In the genomic region with DNA sequence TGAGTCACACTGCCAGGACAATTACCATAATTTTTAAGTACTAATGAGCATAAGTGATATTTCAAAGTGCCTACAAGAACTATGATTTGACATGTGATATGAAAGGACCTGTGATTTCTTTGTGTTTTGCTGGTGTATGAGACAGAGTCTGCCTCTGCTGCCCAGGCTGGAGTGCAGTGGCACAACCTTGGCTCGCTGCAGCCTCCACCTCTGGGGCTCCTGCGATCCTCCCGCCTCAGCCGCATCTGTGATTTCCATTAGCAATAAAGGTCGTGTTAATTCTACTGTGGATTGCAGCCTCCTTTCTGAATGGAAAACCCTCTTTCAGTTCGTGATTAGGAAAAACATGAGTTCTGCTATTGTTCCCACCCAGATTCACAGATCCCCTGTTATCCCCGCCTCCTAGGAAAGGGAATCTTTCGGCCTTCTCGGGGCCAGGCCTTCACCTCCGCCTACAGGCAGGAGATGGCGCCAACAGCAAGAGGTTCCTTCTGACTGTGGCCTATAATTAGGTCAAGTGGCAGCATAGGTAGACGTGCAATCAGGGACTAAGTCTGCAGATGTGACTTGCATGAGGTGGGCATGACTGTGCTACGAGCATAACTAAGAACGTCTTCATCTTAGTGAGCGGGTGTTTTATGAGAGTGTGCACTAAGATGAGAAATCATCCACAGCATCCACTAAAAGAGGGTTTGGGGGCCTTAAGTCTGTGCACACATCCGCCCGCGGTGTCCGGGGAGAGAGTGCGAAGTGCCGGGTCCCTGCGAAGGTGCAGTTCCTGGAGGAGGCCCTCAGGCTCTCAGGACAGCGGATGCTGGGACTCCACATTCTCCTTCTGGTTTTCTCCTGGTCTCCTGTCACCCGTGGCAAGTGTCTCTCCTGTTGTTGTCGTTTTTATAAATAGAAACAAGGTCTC, we compare ENCODE assay signal across 8 cellular contexts. TPM values are rescaled to one million over a fixed set of nuclear protein-coding genes. Genes with fewer than 3 reads are reported as not detected.
A peak's percentile ranks its signal among the peaks of the same experiment; 100 is the strongest.
DNase-seq lines count a peak whose midpoint lies in the region; ATAC-seq, FAIRE-seq and TF ChIP-seq lines count a peak whose summit lies in the region.

No MANE protein-coding gene starts in this region.

- H3K9me3 Mint-ChIP-seq in activated CD4-positive, alpha-beta T cell treated with anti-CD3 and anti-CD28 coated beads, Interleukin-2, amount 10 ng/mL, durations not matched to agents 24 days and 14 days: no peaks in the 10 kb centered on the region

- peak; percentile 81 for TF ChIP-seq CTCF in AG10803 (conservative IDR thresholded peaks at IDR 0.05; ENCODE audit: low read length)
- peak in 3 of 4 donors; percentile 44 to 64 (median 53) for TF ChIP-seq CTCF in pancreas (IDR thresholded peaks at IDR 0.05)

- no peaks in the 10 kb centered on the region for H3K36me3 Mint-ChIP-seq in activated CD4-positive, alpha-beta T cell treated with anti-CD3 and anti-CD28 coated beads, Interleukin-2, amount 10 ng/mL, durations not matched to agents 24 days and 14 days (ENCODE audit: low read depth)

- no peaks in the 10 kb centered on the region for H3K9me3 ChIP-seq in pancreas

- peaks cover 9% of the 10 kb centered on the region for H3K27me3 Mint-ChIP-seq in activated CD4-positive, alpha-beta T cell treated with anti-CD3 and anti-CD28 coated beads, Interleukin-2, amount 10 ng/mL, durations not matched to agents 24 days and 14 days

- H3K27ac ChIP-seq in pancreas: no peak overlapping the region

- DNase-seq in AG10803 (ENCODE audit: low read depth) (peak; percentile 70), fibroblast of gingiva (ENCODE audit: low read depth) (peak; percentile 68), pancreas (peak in 5 of 6 donors; percentile 60 to 77 (median 68)), 8988T (no peak), NCI-H345 treated with DMSO at 0.1 percent for 48 hours (lab: John Stamatoyannopoulos, UW; ENCODE audit: unreplicated experiment) (no peak)
- peak; percentile 89 for DNase-seq in activated CD4-positive, alpha-beta T cell treated with anti-CD3 and anti-CD28 coated beads, Interleukin-2, amount 10 ng/mL, durations not matched to agents 24 days and 14 days

- intact Hi-C loops in activated CD4-positive, alpha-beta T cell treated with anti-CD3 and anti-CD28 coated beads, Interleukin-2, amount 10 ng/mL, durations not matched to agents 24 days and 14 days (cut with micrococcal nuclease): loop anchor here (1.0 to 10.0 kb wide), 2 partner anchors 9 to 377 kb away; partner anchors contain the start of gene MGAT1
- intact Hi-C loops in pancreas (cut with DNase I): no loop called here

- peaks cover 0 to 5% (median 0%) of the 10 kb centered on the region in 3 donors for H3K4me1 ChIP-seq in pancreas

- no peak overlapping the region for H3K4me3 Mint-ChIP-seq in activated CD4-positive, alpha-beta T cell treated with anti-CD3 and anti-CD28 coated beads, Interleukin-2, amount 10 ng/mL, durations not matched to agents 24 days and 14 days

- ATAC-seq in GM19372 (IDR thresholded peaks at IDR 0.05; ENCODE audit: low read depth, unreplicated experiment) (peak; percentile 54), HG03460 (IDR thresholded peaks at IDR 0.05; ENCODE audit: unreplicated experiment) (peak; percentile 56), pancreas (peak; percentile 66 to 91 (median 88))

- H3K27me3 ChIP-seq in pancreas: no peaks in the 10 kb centered on the region

- no peak for FAIRE-seq in pancreas (lab: Jason Lieb, UNC)

- H3K4me1 Mint-ChIP-seq in activated CD4-positive, alpha-beta T cell treated with anti-CD3 and anti-CD28 coated beads, Interleukin-2, amount 10 ng/mL, durations not matched to agents 24 days and 14 days: peaks cover 25% of the 10 kb centered on the region

- H3K36me3 ChIP-seq in pancreas: no peaks in the 10 kb centered on the region

- H3K27ac Mint-ChIP-seq in activated CD4-positive, alpha-beta T cell treated with anti-CD3 and anti-CD28 coated beads, Interleukin-2, amount 10 ng/mL, durations not matched to agents 24 days and 14 days: peak overlapping the region; percentile 2

- WGBS in pancreas, 2 donors: 50 to 51% methylated on average over 25 of the region's 25 CpGs

- H3K4me3 ChIP-seq in AG10803 (ENCODE audit: low read length): no peak overlapping the region
- no peak overlapping the region for H3K4me3 ChIP-seq in pancreas

RNA-seq across cellular contexts. Expression of gene TRIM7, which starts 23.1 kb away (rescaled TPM):
- 2.7 TPM in 2 replicates for total RNA-seq in activated CD4-positive, alpha-beta T cell treated with anti-CD3 and anti-CD28 coated beads, Interleukin-2, amount 10 ng/mL, durations not matched to agents 24 days and 14 days
- 10 to 100 TPM in 1 of 6 donors, 1 to 10 TPM in 5; 1.9 to 11.1 (median 3.9) TPM for total RNA-seq in pancreas
- polyA plus RNA-seq in pancreas: 1 to 10 TPM; 2.4 to 3.0 TPM

RNA-seq across cellular contexts. Expression of gene OR2V2, which starts 34.5 kb away (rescaled TPM):
- not detected in 2 replicates for total RNA-seq in activated CD4-positive, alpha-beta T cell treated with anti-CD3 and anti-CD28 coated beads, Interleukin-2, amount 10 ng/mL, durations not matched to agents 24 days and 14 days
- not detected for total RNA-seq in pancreas
- polyA plus RNA-seq in pancreas: not detected

RNA-seq across cellular contexts. Expression of gene TRIM41, which starts 41.2 kb away (rescaled TPM):
- total RNA-seq in activated CD4-positive, alpha-beta T cell treated with anti-CD3 and anti-CD28 coated beads, Interleukin-2, amount 10 ng/mL, durations not matched to agents 24 days and 14 days: 31.6 and 35.2 TPM in 2 replicates
- total RNA-seq in pancreas: 10 to 100 TPM; 11.4 to 22.1 (median 12.1) TPM
- 10 to 100 TPM; 17.3 to 28.7 TPM for polyA plus RNA-seq in pancreas

RNA-seq across cellular contexts. Expression of gene OR2V1, which starts 50.9 kb away (rescaled TPM):
- total RNA-seq in activated CD4-positive, alpha-beta T cell treated with anti-CD3 and anti-CD28 coated beads, Interleukin-2, amount 10 ng/mL, durations not matched to agents 24 days and 14 days: not detected in 2 replicates
- not detected for total RNA-seq in pancreas
- polyA plus RNA-seq in pancreas: not detected

Comparison
In these comparisons a context has a peak if more than half of its experiments do, and no peak if none do; other contexts are left out.
1. DNase-seq: peak in AG10803 (single experiment), activated CD4-positive, alpha-beta T cell treated with anti-CD3 and anti-CD28 coated beads, Interleukin-2, amount 10 ng/mL, durations not matched to agents 24 days and 14 days (single experiment), fibroblast of gingiva (single experiment) and pancreas (5 of 6); none in 8988T (single experiment) and NCI-H345 treated with DMSO at 0.1 percent for 48 hours (single experiment).
2. Peak in every context shown above with its lines, with median percentiles within 50 percentile points of each other: ATAC-seq.